Comparison of ENCODE assay signal across 1 cellular context in the genomic region with DNA sequence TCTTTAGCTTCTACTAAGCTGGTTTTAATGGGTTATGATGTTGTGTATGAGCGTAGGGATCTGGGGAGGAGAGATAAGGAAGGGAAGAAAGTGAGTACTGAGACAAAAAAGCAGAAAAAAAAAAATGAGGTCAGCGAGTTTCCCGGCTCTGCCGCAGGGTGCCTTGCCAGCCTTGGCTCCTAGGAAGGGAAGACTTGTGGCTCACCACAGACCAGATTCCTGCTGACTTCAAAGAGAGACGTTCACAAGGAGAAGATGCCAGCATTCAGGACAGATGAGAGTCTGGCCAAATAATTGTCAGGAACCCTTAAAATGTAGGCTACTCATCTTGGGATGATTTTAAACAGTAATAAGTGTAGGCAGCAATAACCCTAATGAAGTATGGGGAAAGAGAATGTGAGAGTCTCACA.
TF ChIP-seq lines count a peak whose summit lies in the region.

No MANE protein-coding gene starts in this region.

TF ChIP-seq in SK-N-SH, 30 proteins besides CTCF, POLR2A, EP300 and RAD21 (continued from another document):
- TF ChIP-seq, protein P1, sequence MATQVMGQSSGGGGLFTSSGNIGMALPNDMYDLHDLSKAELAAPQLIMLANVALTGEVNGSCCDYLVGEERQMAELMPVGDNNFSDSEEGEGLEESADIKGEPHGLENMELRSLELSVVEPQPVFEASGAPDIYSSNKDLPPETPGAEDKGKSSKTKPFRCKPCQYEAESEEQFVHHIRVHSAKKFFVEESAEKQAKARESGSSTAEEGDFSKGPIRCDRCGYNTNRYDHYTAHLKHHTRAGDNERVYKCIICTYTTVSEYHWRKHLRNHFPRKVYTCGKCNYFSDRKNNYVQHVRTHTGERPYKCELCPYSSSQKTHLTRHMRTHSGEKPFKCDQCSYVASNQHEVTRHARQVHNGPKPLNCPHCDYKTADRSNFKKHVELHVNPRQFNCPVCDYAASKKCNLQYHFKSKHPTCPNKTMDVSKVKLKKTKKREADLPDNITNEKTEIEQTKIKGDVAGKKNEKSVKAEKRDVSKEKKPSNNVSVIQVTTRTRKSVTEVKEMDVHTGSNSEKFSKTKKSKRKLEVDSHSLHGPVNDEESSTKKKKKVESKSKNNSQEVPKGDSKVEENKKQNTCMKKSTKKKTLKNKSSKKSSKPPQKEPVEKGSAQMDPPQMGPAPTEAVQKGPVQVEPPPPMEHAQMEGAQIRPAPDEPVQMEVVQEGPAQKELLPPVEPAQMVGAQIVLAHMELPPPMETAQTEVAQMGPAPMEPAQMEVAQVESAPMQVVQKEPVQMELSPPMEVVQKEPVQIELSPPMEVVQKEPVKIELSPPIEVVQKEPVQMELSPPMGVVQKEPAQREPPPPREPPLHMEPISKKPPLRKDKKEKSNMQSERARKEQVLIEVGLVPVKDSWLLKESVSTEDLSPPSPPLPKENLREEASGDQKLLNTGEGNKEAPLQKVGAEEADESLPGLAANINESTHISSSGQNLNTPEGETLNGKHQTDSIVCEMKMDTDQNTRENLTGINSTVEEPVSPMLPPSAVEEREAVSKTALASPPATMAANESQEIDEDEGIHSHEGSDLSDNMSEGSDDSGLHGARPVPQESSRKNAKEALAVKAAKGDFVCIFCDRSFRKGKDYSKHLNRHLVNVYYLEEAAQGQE (IDR thresholded peaks at IDR 0.05; ENCODE audit: low read depth, low read length), result 0 out of 2 replicates have a peak, but pooled peaks have one; percentile 31
- TF ChIP-seq GATA2 (CRISPR knock-in tag; IDR thresholded peaks at IDR 0.05) (no peak), NFIC (IDR thresholded peaks at IDR 0.05; ENCODE audit: borderline replicate concordance) (peak; percentile 97), YY1 (IDR thresholded peaks at IDR 0.05; ENCODE audit: low read depth) (no peak), TEAD4 (IDR thresholded peaks at IDR 0.05; ENCODE audit: borderline replicate concordance, insufficient read depth) (peak; percentile 79), FOSL2 (IDR thresholded peaks at IDR 0.05; ENCODE audit: borderline replicate concordance, low read depth) (peak; percentile 31; the same call in 1 of the 2 replicates), FOXJ3 (CRISPR knock-in tag; IDR thresholded peaks at IDR 0.05) (no peak), RXRA (IDR thresholded peaks at IDR 0.05; ENCODE audit: borderline replicate concordance, low read depth) (peak; percentile 68; the same call in 1 of the 2 replicates), RFX5 (IDR thresholded peaks at IDR 0.05; ENCODE audit: low read length) (no peak), POLR2AphosphoS5 (IDR thresholded peaks at IDR 0.05; ENCODE audit: low read depth, low read length) (peak; percentile 63; the same call in 1 of the 2 replicates), RCOR1 (IDR thresholded peaks at IDR 0.05; ENCODE audit: low read length) (no peak), PBX3 (IDR thresholded peaks at IDR 0.05) (peak; percentile 95), USF1 (IDR thresholded peaks at IDR 0.05; ENCODE audit: borderline replicate concordance, low read depth) (no peak), MXI1 (IDR thresholded peaks at IDR 0.05; ENCODE audit: low read depth, low read length) (no peak), FOXM1 (IDR thresholded peaks at IDR 0.05; ENCODE audit: low read depth) (no peak), ZBTB33 (IDR thresholded peaks at IDR 0.05; ENCODE audit: borderline replicate concordance, low read depth) (peak; percentile 52; the same call in 1 of the 2 replicates), USF2 (IDR thresholded peaks at IDR 0.05; ENCODE audit: borderline replicate concordance, low read depth, low read length) (no peak), JUND (IDR thresholded peaks at IDR 0.05) (peak; percentile 77)
